In the genomic region with DNA sequence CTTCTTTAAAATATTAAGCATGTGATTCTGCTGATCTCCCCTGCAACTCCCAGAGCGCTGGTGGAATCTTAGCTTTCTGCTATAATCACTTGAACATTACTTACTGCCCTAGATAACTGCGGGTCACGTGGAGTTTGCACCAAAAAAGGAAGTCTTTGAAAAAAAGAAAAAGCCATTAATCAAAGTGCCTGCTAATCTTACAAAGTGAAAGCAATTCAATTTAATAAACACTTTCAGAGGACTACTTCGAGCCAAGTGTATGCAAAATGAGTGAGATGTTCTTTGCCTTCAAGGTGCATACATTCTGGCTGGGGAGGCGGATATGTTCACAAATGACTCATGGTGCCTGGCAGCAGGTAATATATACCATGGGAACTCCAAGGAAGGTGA, we compare ENCODE assay signal across 8 cellular contexts.
DNase-seq lines count a peak whose midpoint lies in the region; ATAC-seq and TF ChIP-seq lines count a peak whose summit lies in the region.

No MANE protein-coding gene starts in this region.

- H3K9me3 Mint-ChIP-seq in progenitor cell of endocrine pancreas (ENCODE audit: low read depth): peaks cover 3% of the 10 kb centered on the region

- TF ChIP-seq POLR2A in esophagus muscularis mucosa (IDR thresholded peaks at IDR 0.05; ENCODE audit: low read depth): no peak

- H3K4me1 ChIP-seq in PC-9 (replicated peaks; ENCODE audit: insufficient read depth): no peaks in the 10 kb centered on the region
- peaks cover 15 to 20% (median 18%) of the 10 kb centered on the region in 4 donors for H3K4me1 ChIP-seq in esophagus muscularis mucosa

- H3K36me3 ChIP-seq in PC-9 (ENCODE audit: low read depth) (no peaks in the 10 kb centered on the region), esophagus muscularis mucosa (no peaks in the 10 kb centered on the region)

- peak overlapping the region; percentile 60 for H3K4me2 ChIP-seq in PC-9

- CTCF ChIA-PET in PC-9 (lab: Charles Lee): no interaction called here

- H3K36me3 Mint-ChIP-seq in progenitor cell of endocrine pancreas (ENCODE audit: insufficient read depth): no peaks in the 10 kb centered on the region

- BruUV-seq in PC-9 (replicated peaks; lab: Mats Ljungman, UMichigan): no TSS peak

- no peak overlapping the region for H3K4me3 ChIP-seq in PC-9
- peak overlapping the region; percentile 50 to 59 (median 53) for H3K4me3 ChIP-seq in esophagus muscularis mucosa

- H4K20me1 ChIP-seq in PC-9 (ENCODE audit: insufficient read depth): no peaks in the 10 kb centered on the region

- peak overlapping the region; percentile 53 for H3K27ac Mint-ChIP-seq in progenitor cell of endocrine pancreas

- H3K27me3 Mint-ChIP-seq in progenitor cell of endocrine pancreas: peaks cover 32% of the 10 kb centered on the region

- H3K4me1 Mint-ChIP-seq in progenitor cell of endocrine pancreas (ENCODE audit: low read depth): peaks cover 16% of the 10 kb centered on the region

- TF ChIP-seq EP300 in esophagus muscularis mucosa (IDR thresholded peaks at IDR 0.05): no peak

- peak overlapping the region; percentile 69; the same call in 1 of the 2 replicates for H2AFZ ChIP-seq in PC-9

- H3F3A ChIP-seq in PC-9 (ENCODE audit: insufficient read depth, low read depth): no peaks in the 10 kb centered on the region

- TF ChIP-seq CTCF in PC-9 (conservative IDR thresholded peaks at IDR 0.05) (no peak), esophagus muscularis mucosa (IDR thresholded peaks at IDR 0.05) (no peak), progenitor cell of endocrine pancreas (IDR thresholded peaks at IDR 0.05; ENCODE audit: unreplicated experiment) (no peak)

- no peaks in the 10 kb centered on the region for H3K79me2 ChIP-seq in PC-9 (ENCODE audit: low read depth)

- POLR2A ChIA-PET in PC-9 (lab: Charles Lee; ENCODE audit: unreplicated experiment): no interaction called here

- H3K9me2 ChIP-seq in PC-9 (ENCODE audit: insufficient read depth): no peaks in the 10 kb centered on the region

- peak; percentile 40 for ATAC-seq in GM18498 (IDR thresholded peaks at IDR 0.05; ENCODE audit: unreplicated experiment)
- ATAC-seq in HG03159 (IDR thresholded peaks at IDR 0.05; ENCODE audit: unreplicated experiment): no peak

- DNase-seq in PC-9 (no peak), esophagus muscularis mucosa (ENCODE audit: extremely low spot score) (no peak), progenitor cell of endocrine pancreas (ENCODE audit: low spot score, unreplicated experiment) (no peak), NCI-H526 treated with DMSO at 0.1 percent for 48 hours (lab: John Stamatoyannopoulos, UW) (no peak), NCI-H1048 (lab: John Stamatoyannopoulos, UW) (no peak)
- DNase-seq in activated CD4-positive, alpha-beta T cell treated with anti-CD3 and anti-CD28 coated beads, Interleukin-2, amount 50 U/mL, for 1 hour: no peak

- H3K27me3 ChIP-seq in PC-9 (ENCODE audit: insufficient read depth, low read depth) (no peaks in the 10 kb centered on the region), esophagus muscularis mucosa (no peaks in the 10 kb centered on the region)

- peak overlapping the region; percentile 81 for H3K4me3 Mint-ChIP-seq in progenitor cell of endocrine pancreas (ENCODE audit: low read depth)

- WGBS in esophagus muscularis mucosa: 23% methylated on average over 5 of the region's 5 CpGs

- intact Hi-C loops in PC-9 (cut with micrococcal nuclease; ENCODE audit: unreplicated experiment) (loop anchor here (10.0 kb wide), 1 partner anchor 269 kb away; no protein-coding TSS in a partner anchor), esophagus muscularis mucosa (cut with DNase I) (no loop called here)

- H3K9me3 ChIP-seq in PC-9 (ENCODE audit: insufficient read depth, low read depth): no peaks in the 10 kb centered on the region
- H3K9me3 ChIP-seq in esophagus muscularis mucosa: no peaks in the 10 kb centered on the region

- H3K27ac ChIP-seq in PC-9: no peak overlapping the region
- H3K27ac ChIP-seq in esophagus muscularis mucosa (replicated peaks in 1 of 4): no peak overlapping the region
